ENCODE assay signal across 13 cellular contexts in the genomic region with DNA sequence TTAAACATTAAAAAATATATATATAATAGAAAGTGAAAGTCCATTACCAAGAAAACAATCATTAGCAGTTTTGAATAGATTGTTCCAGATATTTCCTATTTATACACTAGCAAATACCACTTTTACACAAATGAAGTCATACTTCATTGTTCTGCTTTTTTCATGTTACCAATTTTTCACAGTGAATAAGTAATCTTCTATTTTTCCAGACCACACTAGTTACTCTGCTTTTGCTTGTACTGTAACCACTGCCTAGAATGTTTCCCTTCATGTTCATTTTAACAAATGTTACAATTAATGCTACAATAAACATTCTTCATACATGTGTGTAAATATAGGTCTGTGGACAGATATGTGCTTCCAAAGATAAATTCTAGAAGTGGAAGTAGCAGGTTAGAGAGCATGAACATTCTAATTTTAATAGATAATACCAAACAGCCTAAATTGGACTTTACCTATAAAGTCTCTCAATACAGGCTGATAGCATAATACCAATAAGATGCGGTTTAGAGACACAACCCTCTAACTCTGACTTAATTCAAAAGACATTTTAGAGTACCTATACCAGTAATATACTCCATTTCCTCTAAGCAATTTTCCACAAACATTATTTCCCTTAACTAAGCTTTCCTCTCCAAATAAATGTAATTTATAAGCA. TPM values are rescaled to one million over a fixed set of nuclear protein-coding genes. Genes with fewer than 3 reads are reported as not detected.
A peak's percentile ranks its signal among the peaks of the same experiment; 100 is the strongest.
DNase-seq lines count a peak whose midpoint lies in the region; ATAC-seq and TF ChIP-seq lines count a peak whose summit lies in the region.
"Had no signal": no experiment of that assay in that cellular context is flagged by ENCODE, and none has a peak within 500 bp of the region (broad histone marks: within the 10 kb centered on the region; RNA-seq: fewer than 3 reads in every experiment).

No MANE protein-coding gene starts in this region.

- no peaks in the 10 kb centered on the region for H3K27me3 Mint-ChIP-seq in CD4-positive, CD25-positive, alpha-beta regulatory T cell
- H3K27me3 Mint-ChIP-seq: brain had no signal

- no peaks in the 10 kb centered on the region for H3K9me3 ChIP-seq in CD4-positive, CD25-positive, alpha-beta regulatory T cell (ENCODE audit: control insufficient read depth in 2 of 2, low read length in 2 of 2)
- no peaks in the 10 kb centered on the region for H3K9me3 ChIP-seq in OCI-LY3 (ENCODE audit: insufficient read depth, low read length)

- no peaks in the 10 kb centered on the region for H3K27me3 ChIP-seq in CD4-positive, CD25-positive, alpha-beta regulatory T cell (ENCODE audit: control insufficient read depth, insufficient read depth, low read length)
- H3K27me3 ChIP-seq in OCI-LY3 (ENCODE audit: low read depth, low read length), result no peaks in the 10 kb centered on the region
- H3K27me3 ChIP-seq: neural progenitor cell had no signal

- H3K4me1 Mint-ChIP-seq in CD4-positive, CD25-positive, alpha-beta regulatory T cell, result peaks cover 60 to 85% (median 65%) of the 10 kb centered on the region in 4 donors
- H3K4me1 Mint-ChIP-seq: brain, neural progenitor cell had no signal

- peaks cover 64% of the 10 kb centered on the region for H4K20me1 ChIP-seq in OCI-LY3 (ENCODE audit: insufficient read depth, low read length)

- no peak overlapping the region for H3K9ac ChIP-seq in OCI-LY3 (ENCODE audit: low read length)
- H3K9ac ChIP-seq: neural progenitor cell had no signal

- H2AFZ ChIP-seq in OCI-LY3 (ENCODE audit: low read depth, low read length), result no peak overlapping the region
- H2AFZ ChIP-seq: neural progenitor cell had no signal

- peak overlapping the region in 1 of 3 donors; percentile 42 for H3K27ac Mint-ChIP-seq in CD4-positive, CD25-positive, alpha-beta regulatory T cell
- H3K27ac Mint-ChIP-seq: neural progenitor cell had no signal

- no peaks in the 10 kb centered on the region for H3K9me3 Mint-ChIP-seq in CD4-positive, CD25-positive, alpha-beta regulatory T cell
- H3K9me3 Mint-ChIP-seq: brain, neural progenitor cell had no signal

- no peak overlapping the region for H3K27ac ChIP-seq in CD4-positive, CD25-positive, alpha-beta regulatory T cell (ENCODE audit: insufficient read depth, low read length, poor library complexity, severe bottlenecking)
- H3K27ac ChIP-seq in OCI-LY3 (ENCODE audit: low read length), result peak overlapping the region; percentile 45
- H3K27ac ChIP-seq: neural progenitor cell had no signal

- H3K79me2 ChIP-seq in OCI-LY3 (ENCODE audit: low read length), result peaks cover 99% of the 10 kb centered on the region

- no peaks in the 10 kb centered on the region for H3K36me3 Mint-ChIP-seq in CD4-positive, CD25-positive, alpha-beta regulatory T cell
- H3K36me3 Mint-ChIP-seq: neural progenitor cell had no signal

- H3K4me1 ChIP-seq in CD4-positive, CD25-positive, alpha-beta regulatory T cell (ENCODE audit: control insufficient read depth, insufficient read depth, low read length, poor library complexity, severe bottlenecking), result peaks cover 26% of the 10 kb centered on the region
- peaks cover 30% of the 10 kb centered on the region for H3K4me1 ChIP-seq in OCI-LY3 (ENCODE audit: low read length)
- H3K4me1 ChIP-seq: neural progenitor cell had no signal

- ATAC-seq in CD4-positive, CD25-positive, alpha-beta regulatory T cell (ENCODE audit: low read depth in 2 of 2), result no peak
- ATAC-seq in GM19023 (IDR thresholded peaks at IDR 0.05; ENCODE audit: unreplicated experiment), result peak; percentile 44
- peak; percentile 75 for ATAC-seq in HG02938 (IDR thresholded peaks at IDR 0.05; ENCODE audit: unreplicated experiment)
- ATAC-seq: esophagus mucosa had no signal

- no peak for DNase-seq in CD4-positive, CD25-positive, alpha-beta regulatory T cell
- no peak for DNase-seq in activated CD8-positive, alpha-beta memory T cell treated with anti-CD3 and anti-CD28 coated beads, Interleukin-2, amount 50 U/mL, for 4 hours
- no peak for DNase-seq in GM13977 (ENCODE audit: low spot score)
- DNase-seq in T-helper 2 cell, result no peak
- DNase-seq in posterior vena cava (ENCODE audit: low spot score), result no peak
- DNase-seq: islet precursor cell, NCI-H748 treated with DMSO at 0.1 percent for 48 hours had no signal

- H3K4me3 Mint-ChIP-seq in CD4-positive, CD25-positive, alpha-beta regulatory T cell, result peak overlapping the region in 1 of 4 donors; percentile 48
- H3K4me3 Mint-ChIP-seq: brain, neural progenitor cell had no signal

- H3K4me3 ChIP-seq in CD4-positive, CD25-positive, alpha-beta regulatory T cell (ENCODE audit: low read depth, low read length), result peak overlapping the region; percentile 23
- no peak overlapping the region for H3K4me3 ChIP-seq in OCI-LY3 (ENCODE audit: low read length)
- H3K4me3 ChIP-seq: neural progenitor cell had no signal

- intact Hi-C loops in posterior vena cava (cut with DNase I), result no loop called here

- in situ Hi-C loops in GM13977 (cut with MboI; ENCODE audit: low pct_unique_long_range_greater_than_20kb, low sequenced_read_pairs, unreplicated experiment), result no loop called here

- TF ChIP-seq CTCF in OCI-LY3 (IDR thresholded peaks at IDR 0.05; ENCODE audit: low read depth, low read length) (no peak), GM13977 (IDR thresholded peaks at IDR 0.05; ENCODE audit: extremely low read depth, insufficient read depth, missing control alignments) (no peak)

- H3K36me3 ChIP-seq in CD4-positive, CD25-positive, alpha-beta regulatory T cell (ENCODE audit: control insufficient read depth, insufficient read depth, low read length), result peaks cover 3% of the 10 kb centered on the region
- H3K36me3 ChIP-seq in OCI-LY3 (replicated peaks; ENCODE audit: low read depth, low read length), result peaks cover 2% of the 10 kb centered on the region
- H3K36me3 ChIP-seq: neural progenitor cell had no signal

- peak overlapping the region; percentile 65 for H3K4me2 ChIP-seq in OCI-LY3 (ENCODE audit: low read length)
- H3K4me2 ChIP-seq: neural progenitor cell had no signal

RNA-seq across cellular contexts. Expression of gene ITSN2, which starts 17.0 kb away (rescaled TPM):
- 115 TPM for total RNA-seq in CD4-positive, CD25-positive, alpha-beta regulatory T cell
- polyA plus RNA-seq in CD4-positive, CD25-positive, alpha-beta regulatory T cell, result 10 to 100 TPM; 54.0 to 59.6 (median 57.9) TPM
- total RNA-seq in posterior vena cava, result 10 to 100 TPM; 57.7 to 77.0 TPM

Comparison
In these comparisons a context has a peak if more than half of its experiments do, and no peak if none do; other contexts are left out.
1. ATAC-seq: peak in GM19023 (single experiment) and HG02938 (single experiment); none in CD4-positive, CD25-positive, alpha-beta regulatory T cell (0 of 2).